Comparison of ENCODE assay signal across 14 cellular contexts in genomic region chr14:83975435-83976222, GRCh38.
DNase-seq lines count a peak whose midpoint lies in the region; ATAC-seq and TF ChIP-seq lines count a peak whose summit lies in the region.
"Had no signal": no experiment of that assay in that cellular context is flagged by ENCODE, and none has a peak within 500 bp of the region (broad histone marks: within the 10 kb centered on the region; RNA-seq: fewer than 3 reads in every experiment).

No MANE protein-coding gene starts in this region.

- H3K4me3 ChIP-seq in fibroblast of villous mesenchyme (ENCODE audit: low read depth, low read length) = no peak overlapping the region
- H3K4me3 ChIP-seq: MG63, PC-9, tibial nerve had no signal

- H3K4me1 Mint-ChIP-seq in mesothelial cell of epicardium = peaks cover 45% of the 10 kb centered on the region
- peaks cover 26% of the 10 kb centered on the region for H3K4me1 Mint-ChIP-seq in type B pancreatic cell (ENCODE audit: unreplicated experiment)

- no peak for ATAC-seq in GM21381 (IDR thresholded peaks at IDR 0.05; ENCODE audit: unreplicated experiment)

- H3K36me3 Mint-ChIP-seq in mesothelial cell of epicardium = peaks cover 6% of the 10 kb centered on the region
- H3K36me3 Mint-ChIP-seq in type B pancreatic cell = no peaks in the 10 kb centered on the region

- no peak overlapping the region for H3K4me3 Mint-ChIP-seq in mesothelial cell of epicardium
- H3K4me3 Mint-ChIP-seq in type B pancreatic cell = no peak overlapping the region

- H3K27me3 Mint-ChIP-seq in mesothelial cell of epicardium (ENCODE audit: low read depth) (no peaks in the 10 kb centered on the region), type B pancreatic cell (no peaks in the 10 kb centered on the region)

- H3K27ac Mint-ChIP-seq in mesothelial cell of epicardium (peak overlapping the region; percentile 95), type B pancreatic cell (peak overlapping the region; percentile 6)

- H3K9me3 Mint-ChIP-seq in mesothelial cell of epicardium = peaks cover 7% of the 10 kb centered on the region
- H3K9me3 Mint-ChIP-seq in type B pancreatic cell = peaks cover 3% of the 10 kb centered on the region

- TF ChIP-seq CTCF in fibroblast of villous mesenchyme (IDR thresholded peaks at IDR 0.05; ENCODE audit: insufficient read depth, low read depth, low read length) = no peak
- no peak for TF ChIP-seq CTCF in mesothelial cell of epicardium (IDR thresholded peaks at IDR 0.05; ENCODE audit: unreplicated experiment)
- TF ChIP-seq CTCF in type B pancreatic cell (conservative IDR thresholded peaks at IDR 0.05) = no peak

- DNase-seq in SHP77 treated with DMSO at 0.1 percent for 48 hours (lab: John Stamatoyannopoulos, UW) (peak; percentile 11), SHP77 (lab: John Stamatoyannopoulos, UW) (no peak), fibroblast of villous mesenchyme (ENCODE audit: low read depth) (peak; percentile 36), mesothelial cell of epicardium (ENCODE audit: low spot score in 2 of 2, unreplicated experiment in 2 of 2) (no peak), type B pancreatic cell (ENCODE audit: extremely low spot score, unreplicated experiment) (no peak), HUDEP-2 (lab: John Stamatoyannopoulos, UW; ENCODE audit: unreplicated experiment in 76 of 76) (no peak), G401 (ENCODE audit: low spot score) (no peak)
- DNase-seq: activated CD4-positive, alpha-beta T cell treated with anti-CD3 and anti-CD28 coated beads for 1 hour; activated T-cell treated with anti-CD3 and anti-CD28 coated beads, Interleukin-2, amount 50 U/mL, for 1 hour; MG63; PC-9; stimulated activated CD4-positive, alpha-beta T cell treated with anti-CD3 and anti-CD28 coated beads, Interleukin-12 subunit alpha, Interleukin-12 subunit beta, amount 100 ng/mL, for 4 hours had no signal

- in situ Hi-C loops in G401 (cut with HindIII; ENCODE audit: low sequenced_read_pairs) = no loop called here

Comparison
In these comparisons a context has a peak if more than half of its experiments do, and no peak if none do; other contexts are left out.
1. DNase-seq: peak in SHP77 treated with DMSO at 0.1 percent for 48 hours (single experiment) and fibroblast of villous mesenchyme (single experiment); none in SHP77 (0 of 2), mesothelial cell of epicardium (0 of 2), type B pancreatic cell (single experiment), HUDEP-2 (0 of 76) and G401 (single experiment).